Comparison of ENCODE assay signal across 8 cellular contexts in the genomic region with DNA sequence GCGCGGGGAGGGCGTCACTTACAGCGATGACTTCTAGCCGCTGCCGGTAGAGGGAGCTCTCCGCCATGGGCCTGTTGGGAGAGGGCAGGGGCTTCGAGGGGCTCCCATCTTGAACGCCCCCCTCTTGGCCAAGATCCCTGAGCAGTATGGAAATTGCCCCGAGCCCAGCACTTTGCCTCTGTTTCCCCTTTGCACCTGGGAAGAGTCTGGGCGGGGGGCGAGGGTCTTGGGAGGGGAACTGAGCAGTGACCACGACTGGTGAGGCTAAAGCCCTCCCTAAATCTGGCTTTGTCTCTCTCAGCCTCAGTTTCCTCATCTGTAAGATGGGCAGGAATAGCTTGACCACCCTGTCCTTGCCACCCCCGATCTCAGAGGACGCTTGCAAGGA. TPM values are rescaled to one million over a fixed set of nuclear protein-coding genes. Genes with fewer than 3 reads are reported as not detected.
DNase-seq lines count a peak whose midpoint lies in the region; ATAC-seq, FAIRE-seq and TF ChIP-seq lines count a peak whose summit lies in the region.

No MANE protein-coding gene starts in this region.

- no peak overlapping the region for H3K4me3 ChIP-seq in WI38 (ENCODE audit: low read depth, low read length)
- no peak overlapping the region for H3K4me3 ChIP-seq in gastrocnemius medialis

- DNase-seq in GM12891 (ENCODE audit: insufficient read length, low spot score) (peak; percentile 57), dermis blood vessel endothelial cell (peak; percentile 32), gastrocnemius medialis (no peak), frontal cortex (ENCODE audit: low spot score in 2 of 2) (no peak), GM19238 (ENCODE audit: insufficient read length, low spot score) (no peak), omental fat pad (ENCODE audit: low spot score) (no peak)

- in situ Hi-C loops in gastrocnemius medialis (cut with MboI; ENCODE audit: low sequenced_read_pairs in 4 of 4): loop anchor here (10.0 to 25.0 kb wide), 3 partner anchors 164 to 472 kb away; no protein-coding TSS in a partner anchor

- H3K36me3 ChIP-seq in gastrocnemius medialis: no peaks in the 10 kb centered on the region

- no peak overlapping the region for H3K27ac ChIP-seq in gastrocnemius medialis

- no peak for FAIRE-seq in GM12891 (lab: Jason Lieb, UNC)
- FAIRE-seq in frontal cortex (lab: Jason Lieb, UNC): no peak

- TF ChIP-seq POLR2A in GM12891 (IDR thresholded peaks at IDR 0.05; ENCODE audit: low read depth, low read length) (no peak), gastrocnemius medialis (IDR thresholded peaks at IDR 0.05) (no peak)

- H3K27me3 ChIP-seq in gastrocnemius medialis: peaks cover 20 to 60% (median 42%) of the 10 kb centered on the region in 3 donors

- ATAC-seq in gastrocnemius medialis: no peak
- ATAC-seq in GM19351 (IDR thresholded peaks at IDR 0.05; ENCODE audit: unreplicated experiment): no peak
- ATAC-seq in omental fat pad (ENCODE audit: low FRiP score): no peak

- H3K4me1 ChIP-seq in gastrocnemius medialis: peaks cover 0 to 4% of the 10 kb centered on the region in 2 donors

- TF ChIP-seq CTCF in WI38 (IDR thresholded peaks at IDR 0.05; ENCODE audit: low read depth, low read length) (peak; percentile 75), gastrocnemius medialis (IDR thresholded peaks at IDR 0.05 in 4 of 5, conservative IDR thresholded peaks at IDR 0.05 in 1 of 5) (peak in 4 of 5 experiments; percentile 49 to 68 (median 56)), omental fat pad (IDR thresholded peaks at IDR 0.05) (no peak)

- no peaks in the 10 kb centered on the region for H3K9me3 ChIP-seq in gastrocnemius medialis

- intact Hi-C loops in gastrocnemius medialis (cut with DNase I; ENCODE audit: low total_unique reads): no loop called here

TF ChIP-seq in GM12891, 5 proteins besides CTCF, POLR2A, EP300 and RAD21:
- TF ChIP-seq TAF1 (IDR thresholded peaks at IDR 0.05; ENCODE audit: low read depth, low read length) (no peak), SPI1 (IDR thresholded peaks at IDR 0.05; ENCODE audit: low read depth, low read length) (no peak), POLR2AphosphoS5 (IDR thresholded peaks at IDR 0.05; ENCODE audit: low read depth, low read length) (no peak)
TF ChIP-seq in GM12891: peak in this region for 0.

RNA-seq across cellular contexts. Expression of a gene that starts 2.8 kb away (rescaled TPM):
- polyA plus RNA-seq in GM12891 (2012; ENCODE audit: low read depth, missing spikeins): not detected
- total RNA-seq in dermis blood vessel endothelial cell: not detected in 2 replicates
- not detected for total RNA-seq in gastrocnemius medialis
- 3.3 TPM for total RNA-seq in frontal cortex
- total RNA-seq in omental fat pad: not detected

RNA-seq across cellular contexts. Expression of a gene that starts 13.5 kb away (rescaled TPM):
- 0.54 TPM for polyA plus RNA-seq in GM12891 (2012; ENCODE audit: low read depth, missing spikeins)
- total RNA-seq in dermis blood vessel endothelial cell (under 0.01 and 0.19 TPM in 2 replicates), gastrocnemius medialis (1 to 10 TPM; 1.8 to 8.0 (median 5.7) TPM), frontal cortex (0.41 TPM), omental fat pad (1 to 10 TPM in 3 of 4 donors, not detected in 1; 1.6 to 3.0 (median 2.8) TPM)

RNA-seq across cellular contexts. Expression of a gene that starts 26.5 kb away (rescaled TPM):
- 0.06 TPM for polyA plus RNA-seq in GM12891 (2012; ENCODE audit: low read depth, missing spikeins)
- total RNA-seq in dermis blood vessel endothelial cell (not detected in 2 replicates), gastrocnemius medialis (not detected), frontal cortex (not detected), omental fat pad (not detected)

RNA-seq across cellular contexts. Expression of a gene that starts 27.5 kb away (rescaled TPM):
- polyA plus RNA-seq in GM12891 (2012; ENCODE audit: low read depth, missing spikeins): 18.4 TPM
- total RNA-seq in dermis blood vessel endothelial cell (4.5 and 11.4 TPM in 2 replicates), gastrocnemius medialis (1 to 10 TPM; 1.4 to 3.7 (median 2.0) TPM), frontal cortex (5.7 TPM), omental fat pad (10 to 100 TPM in 1 of 4 donors, 1 to 10 TPM in 3; 4.5 to 12.8 (median 6.3) TPM)

RNA-seq across cellular contexts. Expression of a gene that starts 31.1 kb away (rescaled TPM):
- polyA plus RNA-seq in GM12891 (2012; ENCODE audit: low read depth, missing spikeins): not detected
- not detected in 2 replicates for total RNA-seq in dermis blood vessel endothelial cell
- total RNA-seq in gastrocnemius medialis: not detected
- not detected for total RNA-seq in frontal cortex
- total RNA-seq in omental fat pad: not detected

Comparison
In these comparisons a context has a peak if more than half of its experiments do, and no peak if none do; other contexts are left out.
1. DNase-seq: peak in GM12891 (single experiment) and dermis blood vessel endothelial cell (single experiment); none in gastrocnemius medialis (0 of 2), frontal cortex (0 of 2), GM19238 (single experiment) and omental fat pad (single experiment).
2. CTCF ChIP-seq: peak in WI38 (single experiment) and gastrocnemius medialis (4 of 5); none in omental fat pad (0 of 3).